In the genomic region with DNA sequence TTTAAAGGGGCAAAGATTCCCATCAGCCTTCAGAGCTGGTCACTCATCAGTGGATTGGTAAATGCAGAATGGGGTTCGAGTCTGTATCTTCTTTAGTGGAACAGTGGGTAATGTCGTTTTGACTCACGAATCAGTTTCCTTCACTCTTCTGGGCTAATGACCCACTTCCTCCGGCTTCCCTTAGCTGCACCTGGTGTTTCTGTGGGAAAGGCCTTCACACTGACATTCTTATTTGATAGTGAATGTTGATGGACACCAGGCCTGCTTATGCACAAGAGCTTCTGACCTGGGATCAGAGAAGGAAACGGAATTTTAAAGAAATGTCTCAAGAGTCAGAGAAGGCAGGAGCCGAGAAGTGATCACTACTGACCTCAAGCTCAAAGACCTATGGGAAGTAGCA, we compare ENCODE assay signal across 8 cellular contexts.
"Had no signal": no experiment of that assay in that cellular context is flagged by ENCODE, and none has a peak within 500 bp of the region (broad histone marks: within the 10 kb centered on the region; RNA-seq: fewer than 3 reads in every experiment).

No MANE protein-coding gene starts in this region.

- DNase-seq: GDM1, GF-D8 had no signal

- FAIRE-seq: G401.6, GM12878, GM12891, GM12892, GM18507, GM19239 had no signal

- ATAC-seq: GM12878 had no signal
